In the genomic region with DNA sequence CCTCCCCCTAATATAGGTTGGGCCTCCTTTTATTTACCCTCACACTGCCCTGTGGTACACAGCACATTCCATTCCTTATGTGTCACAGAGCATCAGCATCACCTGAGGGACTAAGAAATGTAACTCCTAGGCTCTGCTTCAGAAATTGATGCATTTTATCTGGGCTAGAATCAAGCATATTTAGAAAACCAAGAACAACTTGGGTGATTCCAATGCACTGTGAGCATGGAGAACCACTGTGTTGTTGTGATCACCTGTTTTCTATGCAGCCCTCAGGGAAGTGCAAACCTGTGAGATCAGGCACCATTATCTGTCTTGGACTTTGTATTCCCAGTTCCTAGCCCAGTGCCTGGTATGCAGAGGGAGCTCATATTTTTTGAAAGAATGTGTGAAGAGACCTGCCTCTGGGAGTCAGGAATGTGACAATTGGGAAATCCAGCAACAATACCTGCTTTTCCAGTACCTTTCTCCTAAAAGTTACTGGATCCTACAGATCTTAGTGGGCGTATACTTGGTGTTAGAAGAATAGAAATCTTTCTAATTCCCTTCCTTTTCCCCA, we compare ENCODE assay signal across 24 cellular contexts. TPM values are rescaled to one million over a fixed set of nuclear protein-coding genes. Genes with fewer than 3 reads are reported as not detected.
DNase-seq lines count a peak whose midpoint lies in the region; ATAC-seq, FAIRE-seq and TF ChIP-seq lines count a peak whose summit lies in the region.
"Had no signal": no experiment of that assay in that cellular context is flagged by ENCODE, and none has a peak within 500 bp of the region (broad histone marks: within the 10 kb centered on the region; RNA-seq: fewer than 3 reads in every experiment).

No MANE protein-coding gene starts in this region.

- no peak for TF ChIP-seq POLR2A in gastrocnemius medialis (IDR thresholded peaks at IDR 0.05)

- in situ Hi-C loops in gastrocnemius medialis (cut with MboI; ENCODE audit: low sequenced_read_pairs in 4 of 4), result loop anchor here in 2 of 4 donors (25.0 kb wide), 2 partner anchors 182 to 318 kb away; a partner anchor contains a TSS

- ATAC-seq in HG03280 (IDR thresholded peaks at IDR 0.05; ENCODE audit: unreplicated experiment), result no peak
- ATAC-seq in gastrocnemius medialis, result no peak
- no peak for ATAC-seq in HG03097 (IDR thresholded peaks at IDR 0.05; ENCODE audit: low FRiP score, unreplicated experiment)
- ATAC-seq: psoas muscle had no signal

- H3K4me3 ChIP-seq in HUES6 (ENCODE audit: low read depth, low read length), result no peak overlapping the region
- H3K4me3 ChIP-seq in kidney epithelial cell (ENCODE audit: low read depth, low read length), result no peak overlapping the region
- H3K4me3 ChIP-seq in small intestine (ENCODE audit: low read depth in 1 of 2, low read length in 2 of 2), result no peak overlapping the region
- H3K4me3 ChIP-seq in foreskin fibroblast (ENCODE audit: low read depth in 1 of 2, low read length in 2 of 2), result no peak overlapping the region
- H3K4me3 ChIP-seq in gastrocnemius medialis, result no peak overlapping the region
- H3K4me3 ChIP-seq: dorsolateral prefrontal cortex, left ventricle myocardium inferior, psoas muscle, SK-N-MC, skin epidermis, stomach had no signal

- H3K9ac ChIP-seq in HUES6 (ENCODE audit: low read length), result peak overlapping the region; percentile 24

- intact Hi-C loops in gastrocnemius medialis (cut with DNase I; ENCODE audit: low total_unique reads), result no loop called here

- H3K36me3 ChIP-seq in HUES6 (ENCODE audit: control insufficient read depth, insufficient read depth, low read length) (peaks cover 34% of the 10 kb centered on the region), kidney epithelial cell (ENCODE audit: control insufficient read depth, insufficient read depth, low read length) (no peaks in the 10 kb centered on the region), small intestine (ENCODE audit: control insufficient read depth in 2 of 2, insufficient read depth in 2 of 2, low read length in 2 of 2) (peaks cover 4% of the 10 kb centered on the region in 2 donors), gastrocnemius medialis (peaks cover 0 to 24% of the 10 kb centered on the region in 2 donors)

- DNase-seq in SW480 (ENCODE audit: low spot score) (peak; percentile 60), kidney epithelial cell (ENCODE audit: low read depth) (peak; percentile 5), small intestine (peak; percentile 65), foreskin fibroblast (no peak), gastrocnemius medialis (no peak)
- DNase-seq: activated CD4-positive, alpha-beta memory T cell treated with anti-CD3 and anti-CD28 coated beads, Interleukin-2, amount 10 ng/mL, durations not matched to agents 7 days and 5 days; activated T-cell treated with anti-CD3 and anti-CD28 coated beads, Interleukin-2, amount 50 U/mL, for 1 hour; central memory CD4-positive, alpha-beta T cell; DMS79 treated with DMSO at 0.1 percent for 48 hours; dorsolateral prefrontal cortex; left ventricle myocardium inferior; NCI-H1930; NCI-H446 treated with DMSO at 0.1 percent for 48 hours; NK-92 treated with Interleukin-12 subunit alpha and Interleukin-12 subunit beta, amount 100 ng/mL, for 24 hours; psoas muscle; stimulated activated CD4-positive, alpha-beta T cell treated with anti-CD3 and anti-CD28 coated beads, Interleukin-4, amount 100 ng/mL, for 24 hours; stomach had no signal

- 96 to 100% (median 98%) methylated on average over 1 of the region's 1 CpG for WGBS in small intestine, 3 donors

- H3K4me1 ChIP-seq in HUES6 (ENCODE audit: control insufficient read depth, insufficient read depth, low read length) (peaks cover 5% of the 10 kb centered on the region; the same call in 1 of the 2 replicates), small intestine (ENCODE audit: control insufficient read depth in 2 of 2, insufficient read depth in 1 of 2, low read depth in 1 of 2, low read length in 1 of 2) (peaks cover 5% of the 10 kb centered on the region in 2 donors), gastrocnemius medialis (peaks cover 7 to 11% of the 10 kb centered on the region in 2 donors)
- H3K4me1 ChIP-seq: psoas muscle had no signal

- H3K9me3 ChIP-seq in HUES6 (ENCODE audit: control insufficient read depth, insufficient read depth, low read depth, low read length) (no peaks in the 10 kb centered on the region), small intestine (ENCODE audit: control insufficient read depth, low read depth) (no peaks in the 10 kb centered on the region), gastrocnemius medialis (no peaks in the 10 kb centered on the region)
- H3K9me3 ChIP-seq: left ventricle myocardium inferior, psoas muscle, stomach had no signal

- H3K27ac ChIP-seq in HUES6 (ENCODE audit: low read depth, low read length), result peak overlapping the region; percentile 64; the same call in 1 of the 2 replicates
- H3K27ac ChIP-seq in small intestine (ENCODE audit: low read depth in 1 of 2, low read length in 1 of 2), result no peak overlapping the region
- H3K27ac ChIP-seq in gastrocnemius medialis, result no peak overlapping the region
- H3K27ac ChIP-seq: dorsolateral prefrontal cortex, left ventricle myocardium inferior, psoas muscle, SK-N-MC, skin epidermis had no signal

- FAIRE-seq in small intestine (lab: Jason Lieb, UNC), result no peak
- FAIRE-seq: H54, RCC 7860 had no signal

- H3K27me3 ChIP-seq in HUES6 (ENCODE audit: control insufficient read depth, insufficient read depth, low read length) (no peaks in the 10 kb centered on the region), kidney epithelial cell (ENCODE audit: control insufficient read depth, insufficient read depth, low read length) (no peaks in the 10 kb centered on the region), small intestine (ENCODE audit: control insufficient read depth in 2 of 2, insufficient read depth in 2 of 2, low read length in 2 of 2) (no peaks in the 10 kb centered on the region), gastrocnemius medialis (no peaks in the 10 kb centered on the region)
- H3K27me3 ChIP-seq: dorsolateral prefrontal cortex, stomach had no signal

- no peak for TF ChIP-seq CTCF in kidney epithelial cell (IDR thresholded peaks at IDR 0.05; ENCODE audit: insufficient read depth, low read length, poor library complexity, severe bottlenecking)
- TF ChIP-seq CTCF in foreskin fibroblast (IDR thresholded peaks at IDR 0.05; ENCODE audit: low read depth, low read length), result no peak
- no peak for TF ChIP-seq CTCF in gastrocnemius medialis (IDR thresholded peaks at IDR 0.05 in 4 of 5, conservative IDR thresholded peaks at IDR 0.05 in 1 of 5)

RNA-seq across cellular contexts. Expression of a gene that starts 7.0 kb away (rescaled TPM):
- 11.7 and 14.5 TPM in 2 replicates for total RNA-seq in kidney epithelial cell
- 10 to 100 TPM; 11.8 to 16.8 (median 12.7) TPM for polyA plus RNA-seq in small intestine
- 10 to 100 TPM; 12.6 to 29.7 (median 19.8) TPM for total RNA-seq in gastrocnemius medialis

RNA-seq across cellular contexts. Expression of a gene that starts 7.0 kb away (rescaled TPM):
- total RNA-seq in kidney epithelial cell (11.3 and 11.4 TPM in 2 replicates), gastrocnemius medialis (10 to 100 TPM; 14.4 to 28.2 (median 16.7) TPM)
- polyA plus RNA-seq in small intestine, result 10 to 100 TPM; 17.4 to 28.9 (median 26.4) TPM

Comparison
In these comparisons a context has a peak if more than half of its experiments do, and no peak if none do; other contexts are left out.
1. DNase-seq: peak in SW480 (single experiment), kidney epithelial cell (single experiment) and small intestine (single experiment); none in foreskin fibroblast (0 of 2) and gastrocnemius medialis (0 of 2).